In the genomic region with DNA sequence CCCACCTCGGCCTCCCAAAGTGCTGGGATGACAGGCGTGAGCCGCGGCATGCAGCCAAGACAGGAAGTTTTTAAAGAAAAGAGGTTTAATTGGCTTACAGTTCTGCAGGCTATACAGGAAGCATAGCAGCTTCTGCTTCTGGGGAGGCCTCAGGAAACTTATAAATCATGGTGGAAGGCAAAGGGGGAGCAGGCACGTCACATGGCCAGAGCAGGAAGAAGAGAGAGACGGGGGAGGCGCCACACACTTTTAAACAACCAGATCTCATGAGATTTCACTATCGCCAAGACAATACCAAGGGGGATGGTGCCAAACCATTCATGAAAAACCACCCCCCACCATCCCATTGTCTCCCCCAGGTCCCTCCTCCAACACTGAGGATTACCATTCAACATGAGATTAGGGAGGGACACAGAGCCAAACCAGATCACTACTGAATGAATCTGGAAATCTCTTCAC, we compare ENCODE assay signal across 18 cellular contexts. TPM values are rescaled to one million over a fixed set of nuclear protein-coding genes. Genes with fewer than 3 reads are reported as not detected.
DNase-seq lines count a peak whose midpoint lies in the region; ATAC-seq and TF ChIP-seq lines count a peak whose summit lies in the region.
"Had no signal": no experiment of that assay in that cellular context is flagged by ENCODE, and none has a peak within 500 bp of the region (broad histone marks: within the 10 kb centered on the region; RNA-seq: fewer than 3 reads in every experiment).

No MANE protein-coding gene starts in this region.

- no peaks in the 10 kb centered on the region for H3K36me3 ChIP-seq in endodermal cell (ENCODE audit: control insufficient read depth, insufficient read depth, low read length)
- no peaks in the 10 kb centered on the region for H3K36me3 ChIP-seq in CD4-positive, alpha-beta memory T cell (ENCODE audit: insufficient read depth, low read length)

- H3K27ac ChIP-seq in endodermal cell (ENCODE audit: low read depth, low read length), result peak overlapping the region; percentile 73
- H3K27ac ChIP-seq in CD4-positive, alpha-beta memory T cell (ENCODE audit: low read depth, low read length), result no peak overlapping the region

- POLR2A ChIA-PET in activated naive CD8-positive, alpha-beta T cell treated with anti-CD3 and anti-CD28 coated beads, Interleukin-2, amount 10 ng/mL, durations not matched to agents 7 days and 5 days (lab: Charles Lee), result no interaction called here
- POLR2A ChIA-PET in CD4-positive, alpha-beta memory T cell (lab: Charles Lee; ENCODE audit: partially characterized antibody), result interaction anchor here (0.6 kb wide), 1 partner anchor 679 kb away, joined by 4 read pairs; no protein-coding TSS in a partner anchor

- peaks cover 3% of the 10 kb centered on the region for H3K4me1 ChIP-seq in endodermal cell (ENCODE audit: control insufficient read depth, insufficient read depth, low read length)
- H3K4me1 ChIP-seq in CD4-positive, alpha-beta memory T cell (ENCODE audit: insufficient read depth, low read length), result no peaks in the 10 kb centered on the region
- H3K4me1 ChIP-seq: Caco-2 had no signal

- peaks cover 6% of the 10 kb centered on the region for H3K4me1 Mint-ChIP-seq in activated naive CD8-positive, alpha-beta T cell treated with anti-CD3 and anti-CD28 coated beads, Interleukin-2, amount 10 ng/mL, durations not matched to agents 7 days and 5 days
- H3K4me1 Mint-ChIP-seq in activated naive CD8-positive, alpha-beta T cell treated with anti-CD3 and anti-CD28 coated beads for 36 hours, result peaks cover 1% of the 10 kb centered on the region
- H3K4me1 Mint-ChIP-seq in endodermal cell, result peaks cover 17% of the 10 kb centered on the region
- H3K4me1 Mint-ChIP-seq in CD4-positive, alpha-beta memory T cell, result peaks cover 3 to 6% (median 5%) of the 10 kb centered on the region in 4 donors
- H3K4me1 Mint-ChIP-seq in Calu3 (ENCODE audit: low read depth, unreplicated experiment), result no peaks in the 10 kb centered on the region

- H3K27me3 Mint-ChIP-seq in activated naive CD8-positive, alpha-beta T cell treated with anti-CD3 and anti-CD28 coated beads, Interleukin-2, amount 10 ng/mL, durations not matched to agents 7 days and 5 days, result no peaks in the 10 kb centered on the region
- no peaks in the 10 kb centered on the region for H3K27me3 Mint-ChIP-seq in activated naive CD8-positive, alpha-beta T cell treated with anti-CD3 and anti-CD28 coated beads for 36 hours
- H3K27me3 Mint-ChIP-seq in endodermal cell (ENCODE audit: insufficient read depth) (peaks cover 5% of the 10 kb centered on the region), Calu3 (ENCODE audit: unreplicated experiment) (peaks cover 9% of the 10 kb centered on the region)
- no peaks in the 10 kb centered on the region for H3K27me3 Mint-ChIP-seq in CD4-positive, alpha-beta memory T cell
- H3K27me3 Mint-ChIP-seq: naive thymus-derived CD8-positive, alpha-beta T cell had no signal

- H3K27ac Mint-ChIP-seq in activated naive CD8-positive, alpha-beta T cell treated with anti-CD3 and anti-CD28 coated beads, Interleukin-2, amount 10 ng/mL, durations not matched to agents 7 days and 5 days, result peak overlapping the region; percentile 76
- H3K27ac Mint-ChIP-seq in activated naive CD8-positive, alpha-beta T cell treated with anti-CD3 and anti-CD28 coated beads for 36 hours, result no peak overlapping the region
- peak overlapping the region; percentile 95 for H3K27ac Mint-ChIP-seq in endodermal cell
- H3K27ac Mint-ChIP-seq in CD4-positive, alpha-beta memory T cell, result peak overlapping the region in 3 of 7 donors; percentile 56 to 74 (median 73)
- H3K27ac Mint-ChIP-seq in Calu3 (ENCODE audit: unreplicated experiment), result no peak overlapping the region

- H3K4me3 ChIP-seq in endodermal cell (ENCODE audit: low read length), result no peak overlapping the region
- no peak overlapping the region for H3K4me3 ChIP-seq in CD4-positive, alpha-beta memory T cell (ENCODE audit: low read length in 2 of 2)

- intact Hi-C loops in CD4-positive, alpha-beta memory T cell (cut with micrococcal nuclease), result no loop called here
- intact Hi-C loops in Calu3 (cut with micrococcal nuclease; ENCODE audit: unreplicated experiment), result no loop called here

- peak overlapping the region; percentile 35 for H3K4me3 Mint-ChIP-seq in activated naive CD8-positive, alpha-beta T cell treated with anti-CD3 and anti-CD28 coated beads, Interleukin-2, amount 10 ng/mL, durations not matched to agents 7 days and 5 days
- H3K4me3 Mint-ChIP-seq in activated naive CD8-positive, alpha-beta T cell treated with anti-CD3 and anti-CD28 coated beads for 36 hours, result no peak overlapping the region
- H3K4me3 Mint-ChIP-seq in endodermal cell (peak overlapping the region; percentile 3), Calu3 (ENCODE audit: low read depth, unreplicated experiment) (no peak overlapping the region)
- no peak overlapping the region for H3K4me3 Mint-ChIP-seq in CD4-positive, alpha-beta memory T cell
- H3K4me3 Mint-ChIP-seq: naive thymus-derived CD8-positive, alpha-beta T cell had no signal

- no peaks in the 10 kb centered on the region for H3K9me3 ChIP-seq in endodermal cell (ENCODE audit: control insufficient read depth, low read length)
- H3K9me3 ChIP-seq in CD4-positive, alpha-beta memory T cell (ENCODE audit: control insufficient read depth in 1 of 2, low read length in 2 of 2), result no peaks in the 10 kb centered on the region
- H3K9me3 ChIP-seq: Caco-2 had no signal

- no peaks in the 10 kb centered on the region for H3K9me3 Mint-ChIP-seq in activated naive CD8-positive, alpha-beta T cell treated with anti-CD3 and anti-CD28 coated beads, Interleukin-2, amount 10 ng/mL, durations not matched to agents 7 days and 5 days
- H3K9me3 Mint-ChIP-seq in activated naive CD8-positive, alpha-beta T cell treated with anti-CD3 and anti-CD28 coated beads for 36 hours, result no peaks in the 10 kb centered on the region
- peaks cover 28% of the 10 kb centered on the region for H3K9me3 Mint-ChIP-seq in endodermal cell
- H3K9me3 Mint-ChIP-seq in CD4-positive, alpha-beta memory T cell, result no peaks in the 10 kb centered on the region
- H3K9me3 Mint-ChIP-seq in Calu3 (ENCODE audit: low read depth, unreplicated experiment), result no peaks in the 10 kb centered on the region
- H3K9me3 Mint-ChIP-seq: naive thymus-derived CD8-positive, alpha-beta T cell had no signal

- no peak for ATAC-seq in activated naive CD8-positive, alpha-beta T cell treated with anti-CD3 and anti-CD28 coated beads, Interleukin-2, amount 10 ng/mL, durations not matched to agents 7 days and 5 days (ENCODE audit: low read depth)
- ATAC-seq in HG02981 (IDR thresholded peaks at IDR 0.05; ENCODE audit: unreplicated experiment), result no peak
- ATAC-seq: HepG2; left ventricle myocardium superior; naive thymus-derived CD8-positive, alpha-beta T cell; Panc1; right cardiac atrium had no signal

- BruUV-seq in Calu3 (replicated peaks; lab: Mats Ljungman, UMichigan), result no TSS peak

- peak overlapping the region; percentile 35 for H3K9ac ChIP-seq in endodermal cell (ENCODE audit: extremely low read depth, low read length, poor library complexity, severe bottlenecking)

- no peak for TF ChIP-seq CTCF in endodermal cell (conservative IDR thresholded peaks at IDR 0.05)
- no peak for TF ChIP-seq CTCF in Calu3 (IDR thresholded peaks at IDR 0.05; ENCODE audit: unreplicated experiment)

- 63 to 87% methylated on average over 4 to 7 of the region's 8 CpGs for WGBS in endodermal cell (ENCODE audit: insufficient coverage in 1 of 2, insufficient read length in 1 of 2), 2 experiments

- DNase-seq in activated naive CD8-positive, alpha-beta T cell treated with anti-CD3 and anti-CD28 coated beads, Interleukin-2, amount 10 ng/mL, durations not matched to agents 7 days and 5 days, result no peak
- DNase-seq in activated naive CD8-positive, alpha-beta T cell treated with anti-CD3 and anti-CD28 coated beads for 36 hours, result no peak
- DNase-seq in endodermal cell (peak; percentile 80), Calu3 (no peak)
- no peak for DNase-seq in CD4-positive, alpha-beta memory T cell
- no peak for DNase-seq in activated CD4-positive, alpha-beta T cell treated with anti-CD3 and anti-CD28 coated beads, Interleukin-2, amount 50 U/mL, for 1 hour
- DNase-seq: activated CD4-positive, CD25-positive, alpha-beta regulatory T cell; Caco-2; effector memory CD4-positive, alpha-beta T cell; left ventricle myocardium superior; naive thymus-derived CD8-positive, alpha-beta T cell; NCI-H345; stimulated activated CD8-positive, alpha-beta memory T cell treated with anti-CD3 and anti-CD28 coated beads, Interleukin-4, amount 100 ng/mL, for 48 hours had no signal

- peaks cover 2% of the 10 kb centered on the region for H3K36me3 Mint-ChIP-seq in activated naive CD8-positive, alpha-beta T cell treated with anti-CD3 and anti-CD28 coated beads, Interleukin-2, amount 10 ng/mL, durations not matched to agents 7 days and 5 days
- H3K36me3 Mint-ChIP-seq in activated naive CD8-positive, alpha-beta T cell treated with anti-CD3 and anti-CD28 coated beads for 36 hours, result no peaks in the 10 kb centered on the region
- H3K36me3 Mint-ChIP-seq in endodermal cell (ENCODE audit: low read depth), result peaks cover 2% of the 10 kb centered on the region
- no peaks in the 10 kb centered on the region for H3K36me3 Mint-ChIP-seq in CD4-positive, alpha-beta memory T cell
- no peaks in the 10 kb centered on the region for H3K36me3 Mint-ChIP-seq in Calu3 (ENCODE audit: insufficient read depth, unreplicated experiment)
- H3K36me3 Mint-ChIP-seq: naive thymus-derived CD8-positive, alpha-beta T cell had no signal

- CTCF ChIA-PET in CD4-positive, alpha-beta memory T cell (lab: Charles Lee; ENCODE audit: partially characterized antibody), result interaction anchor here (0.9 kb wide), 1 partner anchor 33 kb away, joined by 6 read pairs; no protein-coding TSS in a partner anchor
- CTCF ChIA-PET in Calu3 (lab: Charles Lee), result interaction anchor here (1.0 kb wide), 1 partner anchor 14 kb away, joined by 3 read pairs; no protein-coding TSS in a partner anchor

- no peaks in the 10 kb centered on the region for H3K27me3 ChIP-seq in endodermal cell (ENCODE audit: control insufficient read depth, insufficient read depth, low read length, poor library complexity, severe bottlenecking)
- no peaks in the 10 kb centered on the region for H3K27me3 ChIP-seq in CD4-positive, alpha-beta memory T cell (ENCODE audit: insufficient read depth, low read length)

RNA-seq across cellular contexts. Expression of gene CCDC63, which starts 14.1 kb away (rescaled TPM):
- not detected for total RNA-seq in activated naive CD8-positive, alpha-beta T cell treated with anti-CD3 and anti-CD28 coated beads, Interleukin-2, amount 10 ng/mL, durations not matched to agents 7 days and 5 days
- not detected for total RNA-seq in activated naive CD8-positive, alpha-beta T cell treated with anti-CD3 and anti-CD28 coated beads for 36 hours
- polyA plus RNA-seq in PFSK-1 (2012; ENCODE audit: insufficient read length, low read depth), result 0.36 TPM
- total RNA-seq in endodermal cell (1 to 10 TPM in 1 of 2 donors, under 1 TPM in 1; 0.95 to 3.1 TPM), Calu3 (2022) (not detected in 2 replicates)
- polyA plus RNA-seq in endodermal cell (2013, experiment 1 of 2), result 0.39 TPM
- not detected for polyA plus RNA-seq in endodermal cell (2013, experiment 2 of 2)
- not detected for total RNA-seq in CD4-positive, alpha-beta memory T cell
- polyA plus RNA-seq in CD4-positive, alpha-beta memory T cell, result not detected
- total RNA-seq: Caco-2; HepG2; left ventricle myocardium superior; naive thymus-derived CD8-positive, alpha-beta T cell; right cardiac atrium had no signal
- polyA plus RNA-seq: HepG2; naive thymus-derived CD8-positive, alpha-beta T cell; right cardiac atrium had no signal

RNA-seq across cellular contexts. Expression of gene MYL2, which starts 59.5 kb away (rescaled TPM):
- not detected for total RNA-seq in activated naive CD8-positive, alpha-beta T cell treated with anti-CD3 and anti-CD28 coated beads, Interleukin-2, amount 10 ng/mL, durations not matched to agents 7 days and 5 days
- total RNA-seq in activated naive CD8-positive, alpha-beta T cell treated with anti-CD3 and anti-CD28 coated beads for 36 hours, result not detected
- polyA plus RNA-seq in PFSK-1 (2012; ENCODE audit: insufficient read length, low read depth), result not detected
- under 1 TPM in 1 of 2 donors, not detected in 1; 0.89 TPM for total RNA-seq in endodermal cell
- polyA plus RNA-seq in endodermal cell (2013, experiment 1 of 2), result not detected
- not detected for polyA plus RNA-seq in endodermal cell (2013, experiment 2 of 2)
- not detected for total RNA-seq in CD4-positive, alpha-beta memory T cell
- polyA plus RNA-seq in CD4-positive, alpha-beta memory T cell, result not detected
- total RNA-seq in Calu3 (2022), result not detected in 2 replicates
- total RNA-seq: Caco-2; HepG2; naive thymus-derived CD8-positive, alpha-beta T cell had no signal
- polyA plus RNA-seq: HepG2; naive thymus-derived CD8-positive, alpha-beta T cell had no signal

Comparison
In these comparisons a context has a peak if more than half of its experiments do, and no peak if none do; other contexts are left out.
1. H3K27ac Mint-ChIP-seq: peak in activated naive CD8-positive, alpha-beta T cell treated with anti-CD3 and anti-CD28 coated beads, Interleukin-2, amount 10 ng/mL, durations not matched to agents 7 days and 5 days (single experiment) and endodermal cell (single experiment); none in activated naive CD8-positive, alpha-beta T cell treated with anti-CD3 and anti-CD28 coated beads for 36 hours (single experiment) and Calu3 (single experiment).
2. H3K4me3 Mint-ChIP-seq: peak in activated naive CD8-positive, alpha-beta T cell treated with anti-CD3 and anti-CD28 coated beads, Interleukin-2, amount 10 ng/mL, durations not matched to agents 7 days and 5 days (single experiment) and endodermal cell (single experiment); none in activated naive CD8-positive, alpha-beta T cell treated with anti-CD3 and anti-CD28 coated beads for 36 hours (single experiment), CD4-positive, alpha-beta memory T cell (0 of 8) and Calu3 (single experiment).